Comparison of ENCODE assay signal across 8 cellular contexts in genomic region chr9:19127881-19128719, GRCh38. TPM values are rescaled to one million over a fixed set of nuclear protein-coding genes. Genes with fewer than 3 reads are reported as not detected.
DNase-seq lines count a peak whose midpoint lies in the region; ATAC-seq and TF ChIP-seq lines count a peak whose summit lies in the region.

No MANE protein-coding gene starts in this region.

- no peak for TF ChIP-seq POLR2A in IMR-90 (IDR thresholded peaks at IDR 0.05; ENCODE audit: low read depth, low read length)

- H3K27ac ChIP-seq in IMR-90 (ENCODE audit: insufficient read depth, low read length) = peak overlapping the region; percentile 72

- peaks cover 7% of the 10 kb centered on the region for H3K9me1 ChIP-seq in IMR-90 (ENCODE audit: insufficient read depth, low read length)

- ATAC-seq in GM19467 (IDR thresholded peaks at IDR 0.05; ENCODE audit: unreplicated experiment) = peak; percentile 3
- peak; percentile 27 for ATAC-seq in IMR-90 (ENCODE audit: low read depth)

- BruUV-seq in IMR-90 (replicated peaks; lab: Mats Ljungman, UMichigan) = no TSS peak

- peak overlapping the region; percentile 79 for H4K5ac ChIP-seq in IMR-90 (ENCODE audit: low read depth, low read length)

- intact Hi-C loops in IMR-90 (cut with micrococcal nuclease) = loop anchor here (2.0 to 10.0 kb wide), 4 partner anchors 15 to 327 kb away; no protein-coding TSS in a partner anchor

- H2AFZ ChIP-seq in IMR-90 (replicated peaks; ENCODE audit: low read length, poor library complexity) = peak overlapping the region; percentile 91

- H3K23ac ChIP-seq in IMR-90 (ENCODE audit: low read depth, low read length) = peak overlapping the region; percentile 19

- H3K14ac ChIP-seq in IMR-90 (replicated peaks; ENCODE audit: low read depth, low read length) = peak overlapping the region; percentile 74

- H2BK20ac ChIP-seq in IMR-90 (ENCODE audit: low read depth, low read length) = peak overlapping the region; percentile 31; the same call in 1 of the 2 replicates

- peak overlapping the region; percentile 63 for H3K4me2 ChIP-seq in IMR-90 (ENCODE audit: low read depth, low read length)

- H3K36me3 Mint-ChIP-seq in osteocyte (ENCODE audit: unreplicated experiment) = peaks cover 3% of the 10 kb centered on the region

- 10% methylated on average over 15 of the region's 43 CpGs; no CpG with 5 or more reads in 1 of the 2 experiments for WGBS in IMR-90 (ENCODE audit: extremely low coverage in 2 of 2, insufficient read length in 1 of 2), 2 experiments

- H3K4me1 ChIP-seq in IMR-90 (ENCODE audit: control insufficient read depth, insufficient read depth, low read length) = peaks cover 16% of the 10 kb centered on the region

- POLR2A ChIA-PET in AG04449 (lab: Yijun Ruan, JAX) (interaction anchor here (0.6 to 1.1 kb wide), 2 partner anchors 11 to 55 kb away, joined by 3 to 4 read pairs; no protein-coding TSS in a partner anchor), IMR-90 (lab: Charles Lee; ENCODE audit: unreplicated experiment) (no interaction called here)

- H3K9me3 ChIP-seq in IMR-90 (ENCODE audit: control insufficient read depth, insufficient read depth, low read length) = no peaks in the 10 kb centered on the region

- peak overlapping the region; percentile 77 for H2BK120ac ChIP-seq in IMR-90 (ENCODE audit: low read depth, low read length)

- peak overlapping the region; percentile 12; the same call in 1 of the 3 replicates for H2BK15ac ChIP-seq in IMR-90 (ENCODE audit: low read depth, low read length)

- peak overlapping the region; percentile 99 for H3K4ac ChIP-seq in IMR-90 (ENCODE audit: low read depth, low read length)

- in situ Hi-C loops in IMR-90 (cut with MboI; ENCODE audit: low sequenced_read_pairs) = no loop called here

- peak overlapping the region; percentile 90 for H4K91ac ChIP-seq in IMR-90 (ENCODE audit: insufficient read depth, low read depth, low read length)

- DNase-seq in AG04449 (ENCODE audit: low read depth, low spot score) (no peak), IMR-90 (no peak), activated T-helper 1 cell treated with Interleukin-2 at 50 U/mL for 16 hours (ENCODE audit: low read depth) (peak; percentile 7), fibroblast of villous mesenchyme (ENCODE audit: low read depth) (peak; percentile 69), osteocyte (ENCODE audit: extremely low spot score, unreplicated experiment) (no peak), D341Med (ENCODE audit: low spot score) (no peak), NCI-H446 treated with DMSO at 0.1 percent for 48 hours (lab: John Stamatoyannopoulos, UW) (no peak)

- H3K4me3 ChIP-seq in AG04449 (ENCODE audit: low read depth, low read length) (peak overlapping the region; percentile 81), IMR-90 (ENCODE audit: insufficient read depth, low read depth, low read length) (peak overlapping the region; percentile 65), fibroblast of villous mesenchyme (ENCODE audit: low read depth, low read length) (peak overlapping the region; percentile 92)

- peak overlapping the region; percentile 98 for H2AK9ac ChIP-seq in IMR-90 (replicated peaks; ENCODE audit: low read depth, low read length, poor library complexity)

- H3K18ac ChIP-seq in IMR-90 (ENCODE audit: low read depth, low read length) = peak overlapping the region; percentile 89

- TF ChIP-seq CTCF in AG04449 (IDR thresholded peaks at IDR 0.05; ENCODE audit: insufficient read depth, low read length, missing control alignments) (no peak), IMR-90 (conservative IDR thresholded peaks at IDR 0.05; ENCODE audit: low read depth, low read length) (no peak), fibroblast of villous mesenchyme (IDR thresholded peaks at IDR 0.05; ENCODE audit: insufficient read depth, low read depth, low read length) (no peak), osteocyte (IDR thresholded peaks at IDR 0.05) (no peak)

- H3K27me3 ChIP-seq in IMR-90 (ENCODE audit: control insufficient read depth, insufficient read depth, low read length) = no peaks in the 10 kb centered on the region

- peak overlapping the region; percentile 96 for H4K8ac ChIP-seq in IMR-90 (ENCODE audit: low read depth in 2 of 2, low read length in 2 of 2)

- dilution Hi-C loops in IMR-90 (cut with HindIII; ENCODE audit: low sequenced_read_pairs, unreplicated experiment) = no loop called here

- H4K20me1 ChIP-seq in IMR-90 (ENCODE audit: insufficient read depth, low read length) = peaks cover 8% of the 10 kb centered on the region; the same call in 1 of the 2 replicates

- no peaks in the 10 kb centered on the region for H3K9me3 Mint-ChIP-seq in osteocyte (ENCODE audit: unreplicated experiment)

- H2AK5ac ChIP-seq in IMR-90 (ENCODE audit: low read depth, low read length) = peak overlapping the region; percentile 62

- CTCF ChIA-PET in AG04449 (lab: Yijun Ruan, JAX) = interaction anchor here (0.5 to 2.0 kb wide), 5 partner anchors 10 to 56 kb away, joined by 3 to 10 read pairs (median 4); no protein-coding TSS in a partner anchor
- CTCF ChIA-PET in IMR-90 (lab: Yijun Ruan, JAX) = interaction anchor here (0.6 to 1.5 kb wide), 2 partner anchors 46 to 1719 kb away, joined by 4 to 7 read pairs; no protein-coding TSS in a partner anchor

- H3K4me1 Mint-ChIP-seq in osteocyte (ENCODE audit: unreplicated experiment) = peaks cover 41% of the 10 kb centered on the region

- H3K36me3 ChIP-seq in IMR-90 (ENCODE audit: control insufficient read depth, insufficient read depth, low read length) = peaks cover 20% of the 10 kb centered on the region

- H3K56ac ChIP-seq in IMR-90 (ENCODE audit: extremely low read depth, insufficient read depth, low read length) = peak overlapping the region; percentile 48

- H3K79me1 ChIP-seq in IMR-90 (ENCODE audit: low read depth in 1 of 2, low read length in 2 of 2) = peaks cover 14 to 50% of the 10 kb centered on the region in 2 experiments; a peak in 3 of 4 replicates

- H3K27me3 Mint-ChIP-seq in osteocyte (ENCODE audit: unreplicated experiment) = no peaks in the 10 kb centered on the region

- H3K27ac Mint-ChIP-seq in osteocyte (ENCODE audit: unreplicated experiment) = peak overlapping the region; percentile 93

- peak overlapping the region; percentile 82 for H3K4me3 Mint-ChIP-seq in osteocyte (ENCODE audit: unreplicated experiment)

- peak overlapping the region; percentile 82 for H3K9ac ChIP-seq in IMR-90 (ENCODE audit: low read depth, low read length)

- H2BK5ac ChIP-seq in IMR-90 (ENCODE audit: low read depth, low read length, poor library complexity, severe bottlenecking) = peak overlapping the region; percentile 91

- no peak for TF ChIP-seq RAD21 in IMR-90 (IDR thresholded peaks at IDR 0.05; ENCODE audit: low read length)

TF ChIP-seq in IMR-90, 13 proteins besides CTCF, POLR2A, EP300 and RAD21:
- TF ChIP-seq FOS (IDR thresholded peaks at IDR 0.05; ENCODE audit: low read depth, low read length) = no peak
- TF ChIP-seq ELK1 (IDR thresholded peaks at IDR 0.05; ENCODE audit: borderline replicate concordance, low read depth, low read length) = no peak
- TF ChIP-seq CEBPB (IDR thresholded peaks at IDR 0.05; ENCODE audit: low read depth, low read length) = no peak
- TF ChIP-seq MAZ (IDR thresholded peaks at IDR 0.05; ENCODE audit: borderline replicate concordance, low read depth, low read length) = no peak
- no peak for TF ChIP-seq BHLHE40 (IDR thresholded peaks at IDR 0.05; ENCODE audit: low read depth, low read length)
- TF ChIP-seq RCOR1 (IDR thresholded peaks at IDR 0.05; ENCODE audit: insufficient replicate concordance, low read length) = no peak
- no peak for TF ChIP-seq NFE2L2 (IDR thresholded peaks at IDR 0.05; ENCODE audit: low read depth, low read length)
- no peak for TF ChIP-seq RFX5 (IDR thresholded peaks at IDR 0.05; ENCODE audit: low read depth, low read length)
- TF ChIP-seq MAFK (IDR thresholded peaks at IDR 0.05; ENCODE audit: low read depth, low read length) = no peak
- TF ChIP-seq MXI1 (IDR thresholded peaks at IDR 0.05; ENCODE audit: borderline replicate concordance, low read depth, low read length) = no peak
- no peak for TF ChIP-seq SMC3 (IDR thresholded peaks at IDR 0.05; ENCODE audit: low read depth, low read length)
- no peak for TF ChIP-seq CHD1 (IDR thresholded peaks at IDR 0.05; ENCODE audit: low read depth, low read length)
- TF ChIP-seq USF2 (IDR thresholded peaks at IDR 0.05; ENCODE audit: low read depth, low read length) = no peak

RNA-seq across cellular contexts. Expression of gene PLIN2, which starts 0.8 kb away (rescaled TPM):
- total RNA-seq in IMR-90 (2012; rRNA removed) (173 and 182 TPM in 2 replicates), fibroblast of villous mesenchyme (90.2 and 119 TPM in 2 replicates), osteocyte (47.0 and 48.5 TPM in 2 replicates)
- polyA plus RNA-seq in IMR-90 (2012; rRNA removed) = 112 and 123 TPM in 2 replicates
- polyA plus RNA-seq in IMR-90 (2012; cell fraction: cytosol; rRNA removed) = 95.9 and 96.9 TPM in 2 replicates
- polyA plus RNA-seq in IMR-90 (2012; cell fraction: nucleus; rRNA removed; ENCODE audit: low replicate concordance) = 41.1 and 51.2 TPM in 2 replicates

RNA-seq across cellular contexts. Expression of gene HAUS6, which starts 25.4 kb away (rescaled TPM):
- total RNA-seq in IMR-90 (2012; rRNA removed) = 13.3 and 21.4 TPM in 2 replicates
- 5.1 and 5.8 TPM in 2 replicates for polyA plus RNA-seq in IMR-90 (2012; rRNA removed)
- 1.2 and 2.5 TPM in 2 replicates for polyA plus RNA-seq in IMR-90 (2012; cell fraction: cytosol; rRNA removed)
- 1.6 and 5.3 TPM in 2 replicates for polyA plus RNA-seq in IMR-90 (2012; cell fraction: nucleus; rRNA removed; ENCODE audit: low replicate concordance)
- total RNA-seq in fibroblast of villous mesenchyme = 16.8 and 23.7 TPM in 2 replicates
- total RNA-seq in osteocyte = 8.6 and 9.5 TPM in 2 replicates

Comparison
In these comparisons a context has a peak if more than half of its experiments do, and no peak if none do; other contexts are left out.
1. DNase-seq: peak in activated T-helper 1 cell treated with Interleukin-2 at 50 U/mL for 16 hours (single experiment) and fibroblast of villous mesenchyme (single experiment); none in AG04449 (single experiment), IMR-90 (single experiment), osteocyte (single experiment), D341Med (single experiment) and NCI-H446 treated with DMSO at 0.1 percent for 48 hours (single experiment).
2. Peak in every context shown above with its lines, with median percentiles within 50 percentile points of each other: H3K4me3 ChIP-seq.